ENCODE assay signal across 16 cellular contexts in genomic region chr10:125559210-125559609, GRCh38.
A peak's percentile ranks its signal among the peaks of the same experiment; 100 is the strongest.
DNase-seq lines count a peak whose midpoint lies in the region; ATAC-seq and TF ChIP-seq lines count a peak whose summit lies in the region.
"Had no signal": no experiment of that assay in that cellular context is flagged by ENCODE, and none has a peak within 500 bp of the region (broad histone marks: within the 10 kb centered on the region; RNA-seq: fewer than 3 reads in every experiment).

No MANE protein-coding gene starts in this region.

- H3K4me1 ChIP-seq in vagina, result no peaks in the 10 kb centered on the region
- H3K4me1 ChIP-seq: body of pancreas had no signal

- no peak overlapping the region for H3K27ac ChIP-seq in vagina
- H3K27ac ChIP-seq: body of pancreas, hepatocyte had no signal

- H3K4me3 ChIP-seq in vagina, result no peak overlapping the region
- H3K4me3 ChIP-seq: body of pancreas, hepatocyte had no signal

- H3K9me3 ChIP-seq in vagina, result no peaks in the 10 kb centered on the region
- H3K9me3 ChIP-seq: body of pancreas had no signal

- DNase-seq in NCI-H187 treated with DMSO at 0.1 percent for 48 hours (lab: John Stamatoyannopoulos, UW) (peak; percentile 11), WTC11 (ENCODE audit: low spot score) (no peak), NCI-H2227 (lab: John Stamatoyannopoulos, UW; ENCODE audit: unreplicated experiment) (no peak), vagina (ENCODE audit: extremely low spot score in 2 of 2) (no peak)
- DNase-seq: activated B cell treated with CpG ODN at 0.5 μM for 24 hours, body of pancreas, EL, MV-4-11, occipital lobe had no signal

- ATAC-seq in GM18511 (IDR thresholded peaks at IDR 0.05; ENCODE audit: unreplicated experiment) (peak; percentile 98), GM19467 (IDR thresholded peaks at IDR 0.05; ENCODE audit: unreplicated experiment) (peak; percentile 98), HG02885 (IDR thresholded peaks at IDR 0.05; ENCODE audit: poor library complexity, unreplicated experiment) (peak; percentile 54), WTC11 (no peak), HG02588 (IDR thresholded peaks at IDR 0.05; ENCODE audit: unreplicated experiment) (no peak)
- ATAC-seq: body of pancreas had no signal

- POLR2A ChIA-PET in WTC11 (lab: Charles Lee), result no interaction called here

- peaks cover 5% of the 10 kb centered on the region; the same call in 1 of the 2 replicates for H3K36me3 Mint-ChIP-seq in WTC11

- CTCF ChIA-PET in WTC11 (lab: Charles Lee), result interaction anchor here (1.5 kb wide), 1 partner anchor 37 kb away, joined by 4 read pairs; no protein-coding TSS in a partner anchor

- intact Hi-C loops in vagina (cut with DNase I), result no loop called here

- H3K27me3 Mint-ChIP-seq in WTC11 (ENCODE audit: low read depth), result no peaks in the 10 kb centered on the region; the same call in 1 of the 2 replicates

- H3K4me1 Mint-ChIP-seq in WTC11, result peaks cover 11% of the 10 kb centered on the region
- H3K4me1 Mint-ChIP-seq: activated B cell treated with CpG ODN at 0.5 μM for 24 hours, B cell had no signal

- H3K4me3 Mint-ChIP-seq in WTC11, result no peak overlapping the region
- H3K4me3 Mint-ChIP-seq: activated B cell treated with CpG ODN at 0.5 μM for 24 hours; activated T-helper 1 cell treated with anti-CD3 and anti-CD28 coated beads, Interleukin-12 subunit alpha, Interleukin-12 subunit beta, Interleukin-2, Interleukin-4 antibody, amounts not matched to agents 30 ng/mL and 10 ng/mL and 1 ng/mL, durations not matched to agents 14 hours and 24 hours and 36 hours; B cell had no signal

- no peaks in the 10 kb centered on the region for H3K36me3 ChIP-seq in vagina

- H3K27ac Mint-ChIP-seq in WTC11, result no peak overlapping the region
- H3K27ac Mint-ChIP-seq: activated B cell treated with CpG ODN at 0.5 μM for 24 hours; activated T-helper 1 cell treated with anti-CD3 and anti-CD28 coated beads, Interleukin-12 subunit alpha, Interleukin-12 subunit beta, Interleukin-2, Interleukin-4 antibody, amounts not matched to agents 30 ng/mL and 10 ng/mL and 1 ng/mL, durations not matched to agents 14 hours and 24 hours and 36 hours; B cell had no signal

- peaks cover 19% of the 10 kb centered on the region for H3K9me3 Mint-ChIP-seq in WTC11
- H3K9me3 Mint-ChIP-seq: activated B cell treated with CpG ODN at 0.5 μM for 24 hours; activated T-helper 1 cell treated with anti-CD3 and anti-CD28 coated beads, Interleukin-12 subunit alpha, Interleukin-12 subunit beta, Interleukin-2, Interleukin-4 antibody, amounts not matched to agents 30 ng/mL and 10 ng/mL and 1 ng/mL, durations not matched to agents 14 hours and 24 hours and 36 hours had no signal

- no peak for TF ChIP-seq CTCF in WTC11 (IDR thresholded peaks at IDR 0.05)
- no peak for TF ChIP-seq CTCF in vagina (IDR thresholded peaks at IDR 0.05)

- no peaks in the 10 kb centered on the region for H3K27me3 ChIP-seq in vagina
- H3K27me3 ChIP-seq: body of pancreas had no signal

- no peak for TF ChIP-seq POLR2A in vagina (IDR thresholded peaks at IDR 0.05)

TF ChIP-seq in WTC11, 78 proteins besides CTCF, POLR2A, EP300 and RAD21 (continues in another document):
- TF ChIP-seq ZNF121 (CRISPR knock-in tag; IDR thresholded peaks at IDR 0.05), result no peak
- TF ChIP-seq EMX1 (CRISPR knock-in tag; IDR thresholded peaks at IDR 0.05), result no peak
- TF ChIP-seq FOXP1 (CRISPR knock-in tag; IDR thresholded peaks at IDR 0.05; ENCODE audit: borderline replicate concordance), result no peak
- TF ChIP-seq, protein P1, sequence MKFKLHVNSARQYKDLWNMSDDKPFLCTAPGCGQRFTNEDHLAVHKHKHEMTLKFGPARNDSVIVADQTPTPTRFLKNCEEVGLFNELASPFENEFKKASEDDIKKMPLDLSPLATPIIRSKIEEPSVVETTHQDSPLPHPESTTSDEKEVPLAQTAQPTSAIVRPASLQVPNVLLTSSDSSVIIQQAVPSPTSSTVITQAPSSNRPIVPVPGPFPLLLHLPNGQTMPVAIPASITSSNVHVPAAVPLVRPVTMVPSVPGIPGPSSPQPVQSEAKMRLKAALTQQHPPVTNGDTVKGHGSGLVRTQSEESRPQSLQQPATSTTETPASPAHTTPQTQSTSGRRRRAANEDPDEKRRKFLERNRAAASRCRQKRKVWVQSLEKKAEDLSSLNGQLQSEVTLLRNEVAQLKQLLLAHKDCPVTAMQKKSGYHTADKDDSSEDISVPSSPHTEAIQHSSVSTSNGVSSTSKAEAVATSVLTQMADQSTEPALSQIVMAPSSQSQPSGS (CRISPR knock-in tag; IDR thresholded peaks at IDR 0.05; ENCODE audit: borderline replicate concordance, low read depth), result no peak
- TF ChIP-seq SMAD3 (CRISPR knock-in tag; IDR thresholded peaks at IDR 0.05; ENCODE audit: borderline replicate concordance), result no peak
- TF ChIP-seq ZNF532 (CRISPR knock-in tag; IDR thresholded peaks at IDR 0.05; ENCODE audit: borderline replicate concordance), result no peak
- no peak for TF ChIP-seq TP53 (CRISPR knock-in tag; IDR thresholded peaks at IDR 0.05)
- no peak for TF ChIP-seq HMGA2 (CRISPR knock-in tag; IDR thresholded peaks at IDR 0.05)
- no peak for TF ChIP-seq SMAD4 (CRISPR knock-in tag; IDR thresholded peaks at IDR 0.05)
- TF ChIP-seq ZNF416 (CRISPR knock-in tag; IDR thresholded peaks at IDR 0.05), result no peak
- no peak for TF ChIP-seq AR (CRISPR knock-in tag; IDR thresholded peaks at IDR 0.05)

Comparison
In these comparisons a context has a peak if more than half of its experiments do, and no peak if none do; other contexts are left out.
1. ATAC-seq: peak in GM18511 (single experiment), GM19467 (single experiment) and HG02885 (single experiment); none in WTC11 (single experiment) and HG02588 (single experiment).